In the genomic region with DNA sequence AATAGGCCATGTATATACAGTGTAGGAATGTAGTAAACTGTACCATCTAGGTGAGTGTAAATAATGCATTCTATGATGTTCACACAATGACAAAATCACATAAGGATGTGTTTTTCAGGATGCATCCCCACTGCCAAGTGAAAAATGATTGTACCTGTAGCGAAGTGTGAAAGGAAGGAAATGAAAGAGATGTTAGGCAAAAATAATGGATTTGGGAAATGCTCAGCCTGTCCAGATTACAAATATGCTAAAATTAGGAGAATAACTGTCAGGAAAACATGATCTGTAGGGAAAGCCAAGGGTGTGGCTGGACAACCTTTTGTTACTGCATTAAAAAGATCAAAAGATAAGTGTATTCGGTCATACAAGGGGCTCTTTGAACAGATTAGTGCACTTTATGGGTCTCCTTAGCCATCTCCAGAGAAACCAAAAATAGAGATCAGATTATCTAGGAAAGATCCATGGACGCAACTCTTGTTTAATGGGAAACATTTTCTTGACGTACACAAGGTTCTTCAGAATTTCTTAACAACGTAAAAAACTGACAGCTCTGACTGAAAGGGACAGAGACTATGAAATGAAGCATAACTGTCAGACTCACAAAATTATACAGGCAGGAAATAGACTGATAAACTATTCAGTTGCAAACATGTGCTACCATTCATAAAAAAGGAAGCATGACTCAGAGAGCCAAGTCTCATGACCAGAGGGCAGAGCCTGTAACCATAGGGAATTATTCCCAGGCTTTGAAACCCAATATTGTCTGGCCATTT, we compare ENCODE assay signal across 10 cellular contexts.
A peak's percentile ranks its signal among the peaks of the same experiment; 100 is the strongest.
DNase-seq lines count a peak whose midpoint lies in the region; ATAC-seq, FAIRE-seq and TF ChIP-seq lines count a peak whose summit lies in the region.
"Had no signal": no experiment of that assay in that cellular context is flagged by ENCODE, and none has a peak within 500 bp of the region (broad histone marks: within the 10 kb centered on the region; RNA-seq: fewer than 3 reads in every experiment).

No MANE protein-coding gene starts in this region.

- H3K27ac Mint-ChIP-seq in stimulated activated naive B cell treated with anti-CD40 and anti-IgM and Interleukin-4, amounts not matched to agents 10 μg/mL and 1 μg/mL and 100 μg/mL, for 72 hours, result no peak overlapping the region
- H3K27ac Mint-ChIP-seq: stimulated activated naive CD8-positive, alpha-beta T cell treated with anti-CD3 and anti-CD28 coated beads, Interleukin-15, Interleukin-2, amounts not matched to agents 100 ng/mL and 50 ng/mL, for 24 hours had no signal

- peak; percentile 22 for DNase-seq in AG08396 (ENCODE audit: low spot score)
- peak; percentile 89 for DNase-seq in HS-5 (ENCODE audit: low read depth)
- peak; percentile 4 for DNase-seq in amniotic epithelial cell (ENCODE audit: low read depth)
- DNase-seq in stimulated activated naive B cell treated with anti-CD40 and anti-IgM and Interleukin-4, amounts not matched to agents 10 μg/mL and 1 μg/mL and 100 μg/mL, for 72 hours, result no peak
- DNase-seq in small intestine, result no peak
- no peak for DNase-seq in dorsolateral prefrontal cortex
- no peak for DNase-seq in esophagus squamous epithelium (lab: John Stamatoyannopoulos, UW)

- H3K4me3 ChIP-seq in small intestine (ENCODE audit: low read depth in 1 of 2, low read length in 2 of 2) (no peak overlapping the region), dorsolateral prefrontal cortex (no peak overlapping the region), esophagus squamous epithelium (no peak overlapping the region)

- H3K36me3 ChIP-seq in small intestine (ENCODE audit: control insufficient read depth in 2 of 2, insufficient read depth in 2 of 2, low read length in 2 of 2) (no peaks in the 10 kb centered on the region), esophagus squamous epithelium (no peaks in the 10 kb centered on the region)

- H3K4me1 ChIP-seq in small intestine (ENCODE audit: control insufficient read depth in 2 of 2, insufficient read depth in 1 of 2, low read depth in 1 of 2, low read length in 1 of 2) (no peaks in the 10 kb centered on the region), esophagus squamous epithelium (peaks cover 0 to 8% (median 0%) of the 10 kb centered on the region in 3 donors)
- H3K4me1 ChIP-seq: parathyroid adenoma had no signal

- no peaks in the 10 kb centered on the region for H3K27me3 Mint-ChIP-seq in stimulated activated naive B cell treated with anti-CD40 and anti-IgM and Interleukin-4, amounts not matched to agents 10 μg/mL and 1 μg/mL and 100 μg/mL, for 72 hours
- H3K27me3 Mint-ChIP-seq: stimulated activated naive CD8-positive, alpha-beta T cell treated with anti-CD3 and anti-CD28 coated beads, Interleukin-15, Interleukin-2, amounts not matched to agents 100 ng/mL and 50 ng/mL, for 24 hours had no signal

- ATAC-seq in stimulated activated naive B cell treated with anti-CD40 and anti-IgM and Interleukin-4, amounts not matched to agents 10 μg/mL and 1 μg/mL and 100 μg/mL, for 72 hours (replicated peaks), result no peak

- WGBS in small intestine, 3 donors, result 71 to 77% (median 72%) methylated on average over 5 of the region's 5 CpGs
- 63 to 65% methylated on average over 5 of the region's 5 CpGs for WGBS in esophagus squamous epithelium, 2 donors

- H3K27me3 ChIP-seq in small intestine (ENCODE audit: control insufficient read depth in 2 of 2, insufficient read depth in 2 of 2, low read length in 2 of 2) (no peaks in the 10 kb centered on the region), dorsolateral prefrontal cortex (no peaks in the 10 kb centered on the region), esophagus squamous epithelium (peaks cover 0 to 3% (median 0%) of the 10 kb centered on the region in 4 donors)

- no peaks in the 10 kb centered on the region for H3K36me3 Mint-ChIP-seq in stimulated activated naive B cell treated with anti-CD40 and anti-IgM and Interleukin-4, amounts not matched to agents 10 μg/mL and 1 μg/mL and 100 μg/mL, for 72 hours

- H3K4me3 Mint-ChIP-seq in stimulated activated naive B cell treated with anti-CD40 and anti-IgM and Interleukin-4, amounts not matched to agents 10 μg/mL and 1 μg/mL and 100 μg/mL, for 72 hours, result no peak overlapping the region
- H3K4me3 Mint-ChIP-seq: stimulated activated naive CD8-positive, alpha-beta T cell treated with anti-CD3 and anti-CD28 coated beads, Interleukin-15, Interleukin-2, amounts not matched to agents 100 ng/mL and 50 ng/mL, for 24 hours had no signal

- no peak for TF ChIP-seq POLR2A in esophagus squamous epithelium (IDR thresholded peaks at IDR 0.05)

- H3K9me3 ChIP-seq in small intestine (ENCODE audit: control insufficient read depth, low read depth) (no peaks in the 10 kb centered on the region), esophagus squamous epithelium (no peaks in the 10 kb centered on the region)

- no peaks in the 10 kb centered on the region for H3K4me1 Mint-ChIP-seq in stimulated activated naive B cell treated with anti-CD40 and anti-IgM and Interleukin-4, amounts not matched to agents 10 μg/mL and 1 μg/mL and 100 μg/mL, for 72 hours

- peaks cover 2 to 4% of the 10 kb centered on the region in 2 donors for H3K9me3 Mint-ChIP-seq in stimulated activated naive B cell treated with anti-CD40 and anti-IgM and Interleukin-4, amounts not matched to agents 10 μg/mL and 1 μg/mL and 100 μg/mL, for 72 hours
- H3K9me3 Mint-ChIP-seq: stimulated activated naive CD8-positive, alpha-beta T cell treated with anti-CD3 and anti-CD28 coated beads, Interleukin-15, Interleukin-2, amounts not matched to agents 100 ng/mL and 50 ng/mL, for 24 hours had no signal

- TF ChIP-seq CTCF in dorsolateral prefrontal cortex (IDR thresholded peaks at IDR 0.05 in 54 of 56, conservative IDR thresholded peaks at IDR 0.05 in 2 of 56; ENCODE audit: low read depth in 1 of 56, partially characterized antibody in 56 of 56) (no peak), esophagus squamous epithelium (IDR thresholded peaks at IDR 0.05) (no peak)

- FAIRE-seq in islet of Langerhans (lab: Jason Lieb, UNC), result peak; percentile 61
- no peak for FAIRE-seq in small intestine (lab: Jason Lieb, UNC)

- no peak overlapping the region for H3K27ac ChIP-seq in small intestine (ENCODE audit: low read depth in 1 of 2, low read length in 1 of 2)
- H3K27ac ChIP-seq in dorsolateral prefrontal cortex, result no peak overlapping the region
- no peak overlapping the region for H3K27ac ChIP-seq in esophagus squamous epithelium
- H3K27ac ChIP-seq: parathyroid adenoma had no signal

- intact Hi-C loops in dorsolateral prefrontal cortex (cut with DNase I), result no loop called here
- intact Hi-C loops in esophagus squamous epithelium (cut with DNase I), result no loop called here

Comparison
In these comparisons a context has a peak if more than half of its experiments do, and no peak if none do; other contexts are left out.
1. DNase-seq: peak in AG08396 (single experiment), HS-5 (single experiment) and amniotic epithelial cell (single experiment); none in stimulated activated naive B cell treated with anti-CD40 and anti-IgM and Interleukin-4, amounts not matched to agents 10 μg/mL and 1 μg/mL and 100 μg/mL, for 72 hours (single experiment), small intestine (single experiment), dorsolateral prefrontal cortex (0 of 10) and esophagus squamous epithelium (single experiment).